27 cellular contexts compared by ENCODE assay signal in genomic region chr16:69720822-69721430, GRCh38.
"Had no signal": no experiment of that assay in that cellular context is flagged by ENCODE, and none has a peak within 500 bp of the region (broad histone marks: within the 10 kb centered on the region; RNA-seq: fewer than 3 reads in every experiment).

No MANE protein-coding gene starts in this region.

- H3K4me3 ChIP-seq: breast epithelium, colonic mucosa, dorsolateral prefrontal cortex, esophagus squamous epithelium, heart left ventricle, transverse colon, vagina had no signal

- H3K4me1 ChIP-seq: breast epithelium, parathyroid adenoma had no signal

- H3K9ac ChIP-seq: parathyroid adenoma had no signal

- FAIRE-seq: astrocyte, islet of Langerhans, small intestine had no signal

- H3K27ac Mint-ChIP-seq: activated CD4-positive, alpha-beta T cell treated with anti-CD3 and anti-CD28 coated beads, Interleukin-2, amount 10 ng/mL, durations not matched to agents 7 days and 5 days; activated CD8-positive, alpha-beta T cell treated with anti-CD3 and anti-CD28 coated beads for 36 hours; activated naive CD8-positive, alpha-beta T cell; activated T-helper 2 cell treated with anti-CD3 and anti-CD28 coated beads, Interferon-gamma antibody, Interleukin-2, Interleukin-4, amounts not matched to agents 10 μg/mL and 5 μg/mL and 100 μg/mL, durations not matched to agents 14 hours and 24 hours and 36 hours; effector memory CD8-positive, alpha-beta T cell; nephron; stimulated activated naive B cell treated with anti-CD40 and anti-IgM and Interleukin-4, amounts not matched to agents 10 μg/mL and 1 μg/mL and 100 μg/mL, for 72 hours had no signal

- H3K4me3 Mint-ChIP-seq: activated CD4-positive, alpha-beta T cell treated with anti-CD3 and anti-CD28 coated beads, Interleukin-2, amount 10 ng/mL, durations not matched to agents 7 days and 5 days; activated CD8-positive, alpha-beta T cell treated with anti-CD3 and anti-CD28 coated beads for 36 hours; activated naive CD8-positive, alpha-beta T cell; activated T-cell treated with anti-CD3 and anti-CD28 coated beads, Interleukin-2, amount 50 U/mL, for 4 hours; central memory CD8-positive, alpha-beta T cell; effector memory CD8-positive, alpha-beta T cell; nephron; stimulated activated naive B cell treated with anti-CD40 and anti-IgM and Interleukin-4, amounts not matched to agents 10 μg/mL and 1 μg/mL and 100 μg/mL, for 72 hours had no signal

- H3K36me3 ChIP-seq: breast epithelium, colonic mucosa, transverse colon had no signal

- H2AFZ ChIP-seq: parathyroid adenoma had no signal

- H3K27me3 Mint-ChIP-seq: activated CD4-positive, alpha-beta T cell treated with anti-CD3 and anti-CD28 coated beads, Interleukin-2, amount 10 ng/mL, durations not matched to agents 7 days and 5 days; activated CD8-positive, alpha-beta T cell treated with anti-CD3 and anti-CD28 coated beads for 36 hours; activated naive CD8-positive, alpha-beta T cell; central memory CD8-positive, alpha-beta T cell; effector memory CD8-positive, alpha-beta T cell; stimulated activated naive B cell treated with anti-CD40 and anti-IgM and Interleukin-4, amounts not matched to agents 10 μg/mL and 1 μg/mL and 100 μg/mL, for 72 hours had no signal

- ATAC-seq: activated CD8-positive, alpha-beta T cell treated with anti-CD3 and anti-CD28 coated beads for 36 hours; activated T-cell treated with anti-CD3 and anti-CD28 coated beads, Interleukin-2, amount 50 U/mL, for 4 hours; effector memory CD8-positive, alpha-beta T cell; heart left ventricle; sciatic nerve; stimulated activated naive B cell treated with anti-CD40 and anti-IgM and Interleukin-4, amounts not matched to agents 10 μg/mL and 1 μg/mL and 100 μg/mL, for 72 hours had no signal

- H3K27ac ChIP-seq: breast epithelium, colonic mucosa, dorsolateral prefrontal cortex, esophagus squamous epithelium, heart left ventricle, parathyroid adenoma, vagina, VCaP had no signal

- H3K27me3 ChIP-seq: breast epithelium, colonic mucosa, dorsolateral prefrontal cortex, esophagus squamous epithelium, heart left ventricle, transverse colon, vagina had no signal

- H3K9me3 Mint-ChIP-seq: activated CD4-positive, alpha-beta T cell treated with anti-CD3 and anti-CD28 coated beads, Interleukin-2, amount 10 ng/mL, durations not matched to agents 7 days and 5 days; activated CD8-positive, alpha-beta T cell treated with anti-CD3 and anti-CD28 coated beads for 36 hours; activated T-cell treated with anti-CD3 and anti-CD28 coated beads, Interleukin-2, amount 50 U/mL, for 4 hours; activated T-helper 2 cell treated with anti-CD3 and anti-CD28 coated beads, Interferon-gamma antibody, Interleukin-2, Interleukin-4, amounts not matched to agents 10 μg/mL and 5 μg/mL and 100 μg/mL, durations not matched to agents 14 hours and 24 hours and 36 hours; central memory CD8-positive, alpha-beta T cell; effector memory CD8-positive, alpha-beta T cell; nephron; stimulated activated naive B cell treated with anti-CD40 and anti-IgM and Interleukin-4, amounts not matched to agents 10 μg/mL and 1 μg/mL and 100 μg/mL, for 72 hours had no signal

- H3K9me3 ChIP-seq: breast epithelium, colonic mucosa, esophagus squamous epithelium, heart left ventricle, transverse colon, vagina had no signal

- H3K79me2 ChIP-seq: parathyroid adenoma had no signal

- DNase-seq: activated CD4-positive, alpha-beta T cell treated with anti-CD3 and anti-CD28 coated beads, Interleukin-2, amount 10 ng/mL, durations not matched to agents 7 days and 5 days; activated CD4-positive, CD25-positive, alpha-beta regulatory T cell treated with anti-CD3 and anti-CD28 coated beads, Interleukin-2, amount 50 U/mL, for 72 hours; activated CD8-positive, alpha-beta T cell treated with anti-CD3 and anti-CD28 coated beads for 36 hours; activated naive CD4-positive, alpha-beta T cell; activated T-cell treated with anti-CD3 and anti-CD28 coated beads, Interleukin-2, amount 50 U/mL, for 4 hours; colonic mucosa; dorsolateral prefrontal cortex; effector memory CD8-positive, alpha-beta T cell; esophagus squamous epithelium; heart left ventricle; stimulated activated CD4-positive, alpha-beta T cell treated with anti-CD3 and anti-CD28 coated beads, Interleukin-15, amount 100 ng/mL, for 24 hours; stimulated activated CD4-positive, alpha-beta T cell treated with anti-CD3 and anti-CD28 coated beads, Interleukin-2, amount 100 ng/mL, for 48 hours; stimulated activated CD8-positive, alpha-beta memory T cell treated with anti-CD3 and anti-CD28 coated beads, Interleukin-4, amount 100 ng/mL, for 48 hours; stimulated activated naive B cell treated with anti-CD40 and anti-IgM and Interleukin-4, amounts not matched to agents 10 μg/mL and 1 μg/mL and 100 μg/mL, for 72 hours; transverse colon had no signal
